Comparison of ENCODE assay signal across 16 cellular contexts in genomic region chrX:75547137-75547536, GRCh38. TPM values are rescaled to one million over a fixed set of nuclear protein-coding genes. Genes with fewer than 3 reads are reported as not detected.
A peak's percentile ranks its signal among the peaks of the same experiment; 100 is the strongest.
DNase-seq lines count a peak whose midpoint lies in the region; ATAC-seq and TF ChIP-seq lines count a peak whose summit lies in the region.
"Had no signal": no experiment of that assay in that cellular context is flagged by ENCODE, and none has a peak within 500 bp of the region (broad histone marks: within the 10 kb centered on the region; RNA-seq: fewer than 3 reads in every experiment).

No MANE protein-coding gene starts in this region.

- CTCF ChIA-PET in CD8-positive, alpha-beta memory T cell (lab: Charles Lee), result no interaction called here

- no peak overlapping the region for H3K9ac ChIP-seq in SK-N-MC (ENCODE audit: insufficient read length)
- H3K9ac ChIP-seq: BLaER1 had no signal

- DNase-seq in NCI-H1105 treated with DMSO at 0.1 percent for 48 hours (lab: John Stamatoyannopoulos, UW) (peak; percentile 15), NCI-H1105 (lab: John Stamatoyannopoulos, UW) (no peak), KBM-7 (peak; percentile 69), SK-N-MC (ENCODE audit: low read depth, low spot score) (no peak), cerebellar nuclear complex (lab: John Stamatoyannopoulos, UW) (no peak)
- DNase-seq in activated naive CD4-positive, alpha-beta T cell treated with anti-CD3 and anti-CD28 coated beads, Interleukin-2, amount 50 U/mL, for 72 hours (ENCODE audit: low spot score in 2 of 2), result no peak
- no peak for DNase-seq in CD8-positive, alpha-beta memory T cell
- DNase-seq: DMS153, H7, Karpas-422, NCI-H1417 treated with DMSO at 0.1 percent for 48 hours, NCI-H1930, NCI-H524 treated with DMSO at 0.1 percent for 48 hours had no signal

- no peak overlapping the region for H3K4me3 Mint-ChIP-seq in nephron
- H3K4me3 Mint-ChIP-seq in CD8-positive, alpha-beta memory T cell, result no peak overlapping the region

- ATAC-seq in activated naive CD4-positive, alpha-beta T cell treated with anti-CD3 and anti-CD28 coated beads, Interleukin-2, amount 50 U/mL, for 72 hours, result no peak
- ATAC-seq: SK-N-SH treated with all-trans-retinoic acid at 6 μM for 48 hours had no signal

- peak overlapping the region; percentile 58 for H3K4me3 ChIP-seq in SK-N-MC
- H3K4me3 ChIP-seq in CD8-positive, alpha-beta memory T cell (ENCODE audit: low read length), result no peak overlapping the region
- H3K4me3 ChIP-seq: BLaER1 had no signal

- H3K27me3 Mint-ChIP-seq in nephron (ENCODE audit: low read depth), result no peaks in the 10 kb centered on the region
- H3K27me3 Mint-ChIP-seq in CD8-positive, alpha-beta memory T cell, result peaks cover 8 to 15% of the 10 kb centered on the region in 2 donors

- no peaks in the 10 kb centered on the region for H3K36me3 ChIP-seq in SK-N-MC (ENCODE audit: insufficient read depth, low read length)
- no peaks in the 10 kb centered on the region for H3K36me3 ChIP-seq in CD8-positive, alpha-beta memory T cell (ENCODE audit: insufficient read depth, low read length)
- H3K36me3 ChIP-seq: BLaER1 had no signal

- H3K4me1 ChIP-seq in CD8-positive, alpha-beta memory T cell (ENCODE audit: insufficient read depth, low read length), result no peaks in the 10 kb centered on the region

- POLR2A ChIA-PET in CD8-positive, alpha-beta memory T cell (lab: Charles Lee), result no interaction called here

- H3K27me3 ChIP-seq in CD8-positive, alpha-beta memory T cell (ENCODE audit: insufficient read depth, low read length, poor library complexity, severe bottlenecking), result no peaks in the 10 kb centered on the region

- H3K27ac ChIP-seq in SK-N-MC, result peak overlapping the region; percentile 78
- no peak overlapping the region for H3K27ac ChIP-seq in CD8-positive, alpha-beta memory T cell (ENCODE audit: low read depth, low read length)
- H3K27ac ChIP-seq: BLaER1 had no signal

- peaks cover 32% of the 10 kb centered on the region for H3K4me1 Mint-ChIP-seq in nephron
- H3K4me1 Mint-ChIP-seq in CD8-positive, alpha-beta memory T cell, result no peaks in the 10 kb centered on the region

- no peak for TF ChIP-seq CTCF in nephron (IDR thresholded peaks at IDR 0.05; ENCODE audit: unreplicated experiment in 3 of 3)

- no peaks in the 10 kb centered on the region for H3K9me3 ChIP-seq in SK-N-MC (ENCODE audit: low read depth, low read length)
- H3K9me3 ChIP-seq in CD8-positive, alpha-beta memory T cell (ENCODE audit: low read length), result no peaks in the 10 kb centered on the region

- no peaks in the 10 kb centered on the region for H3K36me3 Mint-ChIP-seq in nephron (ENCODE audit: low read depth)
- H3K36me3 Mint-ChIP-seq in activated naive CD4-positive, alpha-beta T cell treated with anti-CD3 and anti-CD28 coated beads, Interleukin-2, amount 50 U/mL, for 72 hours, result peaks cover 0 to 5% of the 10 kb centered on the region in 2 donors
- no peaks in the 10 kb centered on the region for H3K36me3 Mint-ChIP-seq in CD8-positive, alpha-beta memory T cell

- H3K9me3 Mint-ChIP-seq in nephron, result peaks cover 27% of the 10 kb centered on the region
- H3K9me3 Mint-ChIP-seq in activated naive CD4-positive, alpha-beta T cell treated with anti-CD3 and anti-CD28 coated beads, Interleukin-2, amount 50 U/mL, for 72 hours, result no peaks in the 10 kb centered on the region
- peaks cover 0 to 2% (median 0%) of the 10 kb centered on the region in 5 donors for H3K9me3 Mint-ChIP-seq in CD8-positive, alpha-beta memory T cell

- in situ Hi-C loops in KBM-7 (cut with MboI; ENCODE audit: low pct_unique_long_range_greater_than_20kb, low sequenced_read_pairs), result no loop called here

- peak overlapping the region in 2 of 3 experiments; percentile 41 to 64 for H3K27ac Mint-ChIP-seq in nephron
- H3K27ac Mint-ChIP-seq in activated naive CD4-positive, alpha-beta T cell treated with anti-CD3 and anti-CD28 coated beads, Interleukin-2, amount 50 U/mL, for 72 hours, result no peak overlapping the region
- no peak overlapping the region for H3K27ac Mint-ChIP-seq in CD8-positive, alpha-beta memory T cell

RNA-seq across cellular contexts. Expression of gene ZDHHC15, which starts 24.3 kb away (rescaled TPM):
- not detected for total RNA-seq in activated naive CD4-positive, alpha-beta T cell treated with anti-CD3 and anti-CD28 coated beads, Interleukin-2, amount 50 U/mL, for 72 hours
- under 1 TPM; 0.04 to 0.26 TPM for total RNA-seq in CD8-positive, alpha-beta memory T cell
- not detected for polyA plus RNA-seq in CD8-positive, alpha-beta memory T cell

Comparison
In these comparisons a context has a peak if more than half of its experiments do, and no peak if none do; other contexts are left out.
1. DNase-seq: peak in NCI-H1105 treated with DMSO at 0.1 percent for 48 hours (single experiment) and KBM-7 (single experiment); none in NCI-H1105 (single experiment), SK-N-MC (single experiment), activated naive CD4-positive, alpha-beta T cell treated with anti-CD3 and anti-CD28 coated beads, Interleukin-2, amount 50 U/mL, for 72 hours (0 of 2), CD8-positive, alpha-beta memory T cell (0 of 5) and cerebellar nuclear complex (0 of 2).
2. H3K27ac Mint-ChIP-seq: peak in nephron (2 of 3); none in activated naive CD4-positive, alpha-beta T cell treated with anti-CD3 and anti-CD28 coated beads, Interleukin-2, amount 50 U/mL, for 72 hours (0 of 2) and CD8-positive, alpha-beta memory T cell (0 of 8).